Comparison of ENCODE assay signal across 25 cellular contexts in the genomic region with DNA sequence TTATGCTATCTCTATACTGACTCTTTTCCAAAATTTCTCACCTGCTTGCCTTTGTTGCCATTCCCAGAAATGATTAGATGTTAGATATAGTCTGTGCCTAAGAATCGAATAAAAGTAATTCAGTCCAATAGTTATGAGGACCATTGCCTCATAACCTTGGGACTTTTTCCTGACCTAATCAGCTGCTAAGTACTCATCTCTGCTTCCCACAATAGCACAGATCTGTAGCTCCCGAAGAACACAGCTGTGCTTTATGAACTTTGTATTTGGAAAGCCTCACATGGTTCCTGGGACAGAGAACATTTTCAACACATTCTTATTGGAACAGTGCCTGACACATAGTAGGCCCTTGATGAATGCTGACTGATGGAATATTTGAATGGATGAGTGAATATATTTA. TPM values are rescaled to one million over a fixed set of nuclear protein-coding genes. Genes with fewer than 3 reads are reported as not detected.
"Had no signal": no experiment of that assay in that cellular context is flagged by ENCODE, and none has a peak within 500 bp of the region (broad histone marks: within the 10 kb centered on the region; RNA-seq: fewer than 3 reads in every experiment).

No MANE protein-coding gene starts in this region.

- H3K9me3 ChIP-seq: spleen, thyroid gland had no signal

- H3K9ac ChIP-seq: neural progenitor cell had no signal

- H3K4me3 ChIP-seq: neural progenitor cell, spleen, thyroid gland had no signal

- H3K27me3 ChIP-seq: neural progenitor cell, thyroid gland had no signal

- H3K4me1 ChIP-seq: neural progenitor cell, spleen, thyroid gland had no signal

- H2AFZ ChIP-seq: neural progenitor cell had no signal

- H3K27ac ChIP-seq: neural progenitor cell, spleen, thyroid gland had no signal

- H3K36me3 ChIP-seq: neural progenitor cell, spleen, thyroid gland had no signal

- DNase-seq: activated CD4-positive, alpha-beta memory T cell treated with anti-CD3 and anti-CD28 coated beads for 36 hours; activated CD4-positive, alpha-beta T cell treated with anti-CD3 and anti-CD28 coated beads for 4 hours; activated CD4-positive, CD25-positive, alpha-beta regulatory T cell; activated naive CD4-positive, alpha-beta T cell treated with Interleukin-2 at 50 U/mL for 16 hours; activated naive CD8-positive, alpha-beta T cell treated with anti-CD3 and anti-CD28 coated beads for 36 hours; activated T-cell treated with anti-CD3 and anti-CD28 coated beads, Interleukin-2, amount 50 U/mL, for 48 hours; cerebellar nuclear complex; effector CD4-positive, alpha-beta T cell; glutamatergic neuron; hippocampal formation; left cardiac atrium; mesenchymal stem cell; naive thymus-derived CD8-positive, alpha-beta T cell; retina; spleen; stimulated activated CD4-positive, alpha-beta T cell treated with anti-CD3 and anti-CD28 coated beads, Interleukin-4, amount 100 ng/mL, for 1 hour; stimulated activated naive CD4-positive, alpha-beta T cell; T-helper 9 cell; thyroid gland had no signal

- H3K4me2 ChIP-seq: neural progenitor cell had no signal

RNA-seq across cellular contexts. Expression of a gene that starts 54.1 kb away (rescaled TPM):
- total RNA-seq: activated CD4-positive, alpha-beta memory T cell treated with anti-CD3 and anti-CD28 coated beads for 36 hours; activated naive CD8-positive, alpha-beta T cell treated with anti-CD3 and anti-CD28 coated beads for 36 hours; bronchial epithelial cell; left cardiac atrium; lower leg skin; naive thymus-derived CD8-positive, alpha-beta T cell; omental fat pad; posterior vena cava; spleen; T-helper 1 cell treated with Interleukin-12 subunit alpha and Interleukin-12 subunit beta and Interleukin-4 antibody, amounts not matched to agents 30 ng/mL and 1 ng/mL, for 36 hours; thyroid gland had no signal
- polyA plus RNA-seq: naive thymus-derived CD8-positive, alpha-beta T cell; spleen had no signal
